11 cellular contexts compared by ENCODE assay signal in the genomic region with DNA sequence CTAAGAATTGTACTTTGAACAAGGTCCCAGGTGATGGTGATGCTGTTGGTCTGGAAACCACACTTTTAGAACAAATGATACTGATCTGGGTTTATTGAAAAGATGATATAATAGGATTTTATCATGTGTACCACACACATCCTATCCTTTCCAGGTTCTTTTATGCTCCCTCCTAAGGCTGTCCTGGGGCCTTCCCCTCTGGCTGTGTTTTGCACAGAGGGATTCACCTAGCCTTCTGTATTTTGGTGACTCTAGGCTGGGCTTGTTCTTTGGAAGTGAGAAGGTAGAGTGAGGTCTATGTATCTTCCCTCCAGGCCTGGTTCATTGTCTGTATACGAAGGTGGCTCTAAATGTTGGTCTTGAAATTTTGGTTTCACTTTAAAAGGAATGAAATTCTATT. TPM values are rescaled to one million over a fixed set of nuclear protein-coding genes. Genes with fewer than 3 reads are reported as not detected.
A peak's percentile ranks its signal among the peaks of the same experiment; 100 is the strongest.
DNase-seq lines count a peak whose midpoint lies in the region; ATAC-seq and TF ChIP-seq lines count a peak whose summit lies in the region.
"Had no signal": no experiment of that assay in that cellular context is flagged by ENCODE, and none has a peak within 500 bp of the region (broad histone marks: within the 10 kb centered on the region; RNA-seq: fewer than 3 reads in every experiment).

No MANE protein-coding gene starts in this region.

- peak overlapping the region; percentile 1 for H3K4me3 Mint-ChIP-seq in activated CD4-positive, alpha-beta T cell treated with anti-CD3 and anti-CD28 coated beads, Interleukin-2, amount 10 ng/mL, durations not matched to agents 24 days and 14 days
- H3K4me3 Mint-ChIP-seq: stimulated activated naive CD8-positive, alpha-beta T cell treated with anti-CD3 and anti-CD28 coated beads, Interleukin-15, Interleukin-2, amounts not matched to agents 100 ng/mL and 50 ng/mL, for 24 hours; WTC11 had no signal

- peaks cover 32% of the 10 kb centered on the region for H3K4me1 Mint-ChIP-seq in activated CD4-positive, alpha-beta T cell treated with anti-CD3 and anti-CD28 coated beads, Interleukin-2, amount 10 ng/mL, durations not matched to agents 24 days and 14 days
- H3K4me1 Mint-ChIP-seq: WTC11 had no signal

- no peaks in the 10 kb centered on the region for H3K27me3 ChIP-seq in stomach

- H3K36me3 ChIP-seq in stomach = peaks cover 4 to 21% (median 13%) of the 10 kb centered on the region in 4 donors

- H3K27me3 Mint-ChIP-seq in activated CD4-positive, alpha-beta T cell treated with anti-CD3 and anti-CD28 coated beads, Interleukin-2, amount 10 ng/mL, durations not matched to agents 24 days and 14 days = no peaks in the 10 kb centered on the region
- H3K27me3 Mint-ChIP-seq: stimulated activated naive CD8-positive, alpha-beta T cell treated with anti-CD3 and anti-CD28 coated beads, Interleukin-15, Interleukin-2, amounts not matched to agents 100 ng/mL and 50 ng/mL, for 24 hours had no signal

- ATAC-seq in SK-N-SH treated with all-trans-retinoic acid at 6 μM for 48 hours (peak; percentile 36; the same call in 1 of the 3 replicates), left colon (peak; percentile 7), HG03280 (IDR thresholded peaks at IDR 0.05; ENCODE audit: unreplicated experiment) (no peak), HG02970 (IDR thresholded peaks at IDR 0.05; ENCODE audit: low FRiP score, unreplicated experiment) (no peak)
- ATAC-seq: WTC11 had no signal

- H3K36me3 Mint-ChIP-seq in activated CD4-positive, alpha-beta T cell treated with anti-CD3 and anti-CD28 coated beads, Interleukin-2, amount 10 ng/mL, durations not matched to agents 24 days and 14 days (ENCODE audit: low read depth) = peaks cover 6% of the 10 kb centered on the region
- H3K36me3 Mint-ChIP-seq: WTC11 had no signal

- peak overlapping the region; percentile 45 to 67 (median 60) for H3K27ac ChIP-seq in stomach

- intact Hi-C loops in activated CD4-positive, alpha-beta T cell treated with anti-CD3 and anti-CD28 coated beads, Interleukin-2, amount 10 ng/mL, durations not matched to agents 24 days and 14 days (cut with micrococcal nuclease) = no loop called here
- intact Hi-C loops in left colon (cut with DNase I, micrococcal nuclease) = no loop called here
- intact Hi-C loops in stomach (cut with DNase I; ENCODE audit: low total_unique reads) = no loop called here

- peaks cover 45 to 73% (median 58%) of the 10 kb centered on the region in 4 donors for H3K4me1 ChIP-seq in stomach

- TF ChIP-seq CTCF in stomach (IDR thresholded peaks at IDR 0.05) = no peak

- WGBS in stomach, 5 donors = 47 to 61% (median 53%) methylated on average over 1 of the region's 1 CpG

- TF ChIP-seq POLR2A in stomach (IDR thresholded peaks at IDR 0.05) = no peak

- no peak for DNase-seq in activated CD4-positive, alpha-beta T cell treated with anti-CD3 and anti-CD28 coated beads, Interleukin-2, amount 10 ng/mL, durations not matched to agents 24 days and 14 days
- DNase-seq in activated CD4-positive, alpha-beta T cell treated with anti-CD3 and anti-CD28 coated beads for 1 hour = no peak
- DNase-seq in left colon = no peak
- DNase-seq in stomach = no peak
- no peak for DNase-seq in DMS114 treated with DMSO at 0.1 percent for 48 hours (lab: John Stamatoyannopoulos, UW; ENCODE audit: unreplicated experiment)
- DNase-seq: activated effector memory CD4-positive, alpha-beta T cell treated with anti-CD3 and anti-CD28 coated beads, Interleukin-2, amount 50 U/mL, for 16 hours had no signal

- peak overlapping the region; percentile 30 for H3K27ac Mint-ChIP-seq in activated CD4-positive, alpha-beta T cell treated with anti-CD3 and anti-CD28 coated beads, Interleukin-2, amount 10 ng/mL, durations not matched to agents 24 days and 14 days
- H3K27ac Mint-ChIP-seq: stimulated activated naive CD8-positive, alpha-beta T cell treated with anti-CD3 and anti-CD28 coated beads, Interleukin-15, Interleukin-2, amounts not matched to agents 100 ng/mL and 50 ng/mL, for 24 hours; WTC11 had no signal

- TF ChIP-seq EP300 in stomach (IDR thresholded peaks at IDR 0.05) = no peak

- peak overlapping the region in 1 of 4 donors; percentile 2 for H3K4me3 ChIP-seq in stomach

- no peaks in the 10 kb centered on the region for H3K9me3 ChIP-seq in stomach

- H3K9me3 Mint-ChIP-seq in activated CD4-positive, alpha-beta T cell treated with anti-CD3 and anti-CD28 coated beads, Interleukin-2, amount 10 ng/mL, durations not matched to agents 24 days and 14 days = no peaks in the 10 kb centered on the region
- H3K9me3 Mint-ChIP-seq: stimulated activated naive CD8-positive, alpha-beta T cell treated with anti-CD3 and anti-CD28 coated beads, Interleukin-15, Interleukin-2, amounts not matched to agents 100 ng/mL and 50 ng/mL, for 24 hours; WTC11 had no signal

TF ChIP-seq in SK-N-SH treated with all-trans-retinoic acid at 6 μM for 48 hours, 23 proteins besides CTCF, POLR2A, EP300 and RAD21:
- no peak for TF ChIP-seq CREB5 (CRISPR knock-in tag; IDR thresholded peaks at IDR 0.05; ENCODE audit: low read depth)
- TF ChIP-seq RARB (CRISPR knock-in tag; IDR thresholded peaks at IDR 0.05) = no peak
- TF ChIP-seq TCF4 (CRISPR knock-in tag; IDR thresholded peaks at IDR 0.05; ENCODE audit: borderline replicate concordance) = no peak
- TF ChIP-seq CSDC2 (CRISPR knock-in tag; IDR thresholded peaks at IDR 0.05) = no peak

RNA-seq across cellular contexts. Expression of gene ANXA4, which starts 12.7 kb away (rescaled TPM):
- 47.4 and 49.0 TPM in 2 replicates for total RNA-seq in activated CD4-positive, alpha-beta T cell treated with anti-CD3 and anti-CD28 coated beads, Interleukin-2, amount 10 ng/mL, durations not matched to agents 24 days and 14 days
- total RNA-seq in left colon = 100 to 1,000 TPM; 271 to 289 TPM
- total RNA-seq in stomach = 100 to 1,000 TPM in 2 of 5 donors, 10 to 100 TPM in 3; 40.8 to 193 (median 58.4) TPM
- polyA plus RNA-seq in stomach = 100 to 1,000 TPM in 1 of 3 donors, 10 to 100 TPM in 2; 67.3 to 113 (median 94.3) TPM

Comparison
In these comparisons a context has a peak if more than half of its experiments do, and no peak if none do; other contexts are left out.
1. ATAC-seq: peak in SK-N-SH treated with all-trans-retinoic acid at 6 μM for 48 hours (single experiment) and left colon (single experiment); none in HG03280 (single experiment) and HG02970 (single experiment).